In genomic region chr1:68495532-68495931, GRCh38 we compare ENCODE assay signal across 1 cellular context.
TF ChIP-seq lines count a peak whose summit lies in the region.

No MANE protein-coding gene starts in this region.

TF ChIP-seq in GM12878, 131 proteins besides CTCF, POLR2A, EP300 and RAD21:
- TF ChIP-seq ZNF24 (IDR thresholded peaks at IDR 0.05), result no peak
- TF ChIP-seq PML (IDR thresholded peaks at IDR 0.05; ENCODE audit: low read length), result no peak
- TF ChIP-seq FOXK2 (IDR thresholded peaks at IDR 0.05), result no peak
- no peak for TF ChIP-seq IKZF1 (conservative IDR thresholded peaks at IDR 0.05)
- TF ChIP-seq MTA2 (IDR thresholded peaks at IDR 0.05; ENCODE audit: low read depth), result no peak
- no peak for TF ChIP-seq EZH2 (IDR thresholded peaks at IDR 0.05; ENCODE audit: borderline replicate concordance, control insufficient read depth, low read depth, low read length)
- TF ChIP-seq ZNF274 (IDR thresholded peaks at IDR 0.05; ENCODE audit: insufficient read depth, insufficient read length), result no peak
- TF ChIP-seq HDGF (IDR thresholded peaks at IDR 0.05), result no peak
